13 cellular contexts compared by ENCODE assay signal in genomic region chrX:134431894-134432293, GRCh38. TPM values are rescaled to one million over a fixed set of nuclear protein-coding genes. Genes with fewer than 3 reads are reported as not detected.
A peak's percentile ranks its signal among the peaks of the same experiment; 100 is the strongest.
DNase-seq lines count a peak whose midpoint lies in the region; ATAC-seq, FAIRE-seq and TF ChIP-seq lines count a peak whose summit lies in the region.
"Had no signal": no experiment of that assay in that cellular context is flagged by ENCODE, and none has a peak within 500 bp of the region (broad histone marks: within the 10 kb centered on the region; RNA-seq: fewer than 3 reads in every experiment).

No MANE protein-coding gene starts in this region.

- no peak overlapping the region for H4K91ac ChIP-seq in IMR-90 (ENCODE audit: insufficient read depth, low read depth, low read length)

- H3K79me1 ChIP-seq in IMR-90 (ENCODE audit: low read depth in 1 of 2, low read length in 2 of 2) = no peaks in the 10 kb centered on the region; a peak in 1 of 4 replicates

- H3K27me3 ChIP-seq in IMR-90 (ENCODE audit: control insufficient read depth, insufficient read depth, low read length) (peaks cover 1% of the 10 kb centered on the region; the same call in 1 of the 2 replicates), brain microvascular endothelial cell (replicated peaks) (no peaks in the 10 kb centered on the region), GM23338 (ENCODE audit: insufficient read depth) (no peaks in the 10 kb centered on the region)

- FAIRE-seq in D721Med (lab: Jason Lieb, UNC) = no peak

- CTCF ChIA-PET in IMR-90 (lab: Yijun Ruan, JAX) = interaction anchor here (0.7 to 0.8 kb wide), 2 partner anchors 9 to 420 kb away, joined by 3 to 5 read pairs; no protein-coding TSS in a partner anchor

- H3K4me2 ChIP-seq in IMR-90 (ENCODE audit: low read depth, low read length) (no peak overlapping the region), GM23338 (no peak overlapping the region)

- no peaks in the 10 kb centered on the region for H4K20me1 ChIP-seq in IMR-90 (ENCODE audit: insufficient read depth, low read length)
- H4K20me1 ChIP-seq in GM23338 (replicated peaks; ENCODE audit: insufficient read depth) = no peaks in the 10 kb centered on the region

- peaks cover 14% of the 10 kb centered on the region for H3K4me1 Mint-ChIP-seq in activated T-cell treated with anti-CD3 and anti-CD28 coated beads, Interleukin-2, amount 50 U/mL, for 72 hours (ENCODE audit: low read depth)
- no peaks in the 10 kb centered on the region for H3K4me1 Mint-ChIP-seq in stimulated activated memory B cell treated with anti-CD40 and anti-IgM and Interleukin-4, amounts not matched to agents 10 μg/mL and 1 μg/mL and 100 μg/mL, for 72 hours
- H3K4me1 Mint-ChIP-seq in GM23338 = no peaks in the 10 kb centered on the region

- H3K4me3 Mint-ChIP-seq in activated T-cell treated with anti-CD3 and anti-CD28 coated beads, Interleukin-2, amount 50 U/mL, for 72 hours = peak overlapping the region in 1 of 2 donors; percentile 37
- H3K4me3 Mint-ChIP-seq in stimulated activated memory B cell treated with anti-CD40 and anti-IgM and Interleukin-4, amounts not matched to agents 10 μg/mL and 1 μg/mL and 100 μg/mL, for 72 hours = no peak overlapping the region
- H3K4me3 Mint-ChIP-seq in GM23338 = no peak overlapping the region

- H3K36me3 ChIP-seq in IMR-90 (ENCODE audit: control insufficient read depth, insufficient read depth, low read length) (no peaks in the 10 kb centered on the region), brain microvascular endothelial cell (replicated peaks) (no peaks in the 10 kb centered on the region), GM23338 (ENCODE audit: insufficient read depth) (peaks cover 12% of the 10 kb centered on the region; the same call in 1 of the 2 replicates)

- BruUV-seq in IMR-90 (replicated peaks; lab: Mats Ljungman, UMichigan) = no TSS peak

- H3K9me3 Mint-ChIP-seq in activated T-cell treated with anti-CD3 and anti-CD28 coated beads, Interleukin-2, amount 50 U/mL, for 72 hours = no peaks in the 10 kb centered on the region
- no peaks in the 10 kb centered on the region for H3K9me3 Mint-ChIP-seq in stimulated activated memory B cell treated with anti-CD40 and anti-IgM and Interleukin-4, amounts not matched to agents 10 μg/mL and 1 μg/mL and 100 μg/mL, for 72 hours
- H3K9me3 Mint-ChIP-seq in GM23338 = no peaks in the 10 kb centered on the region

- H3K4me3 ChIP-seq in IMR-90 (ENCODE audit: insufficient read depth, low read depth, low read length) (no peak overlapping the region), brain microvascular endothelial cell (ENCODE audit: low read depth, low read length) (no peak overlapping the region), GM23338 (no peak overlapping the region)

- H2BK15ac ChIP-seq in IMR-90 (ENCODE audit: low read depth, low read length) = no peak overlapping the region

- H2AK5ac ChIP-seq in IMR-90 (ENCODE audit: low read depth, low read length) = no peak overlapping the region

- H3K27me3 Mint-ChIP-seq in activated T-cell treated with anti-CD3 and anti-CD28 coated beads, Interleukin-2, amount 50 U/mL, for 72 hours (ENCODE audit: low read depth) = peaks cover 25% of the 10 kb centered on the region
- H3K27me3 Mint-ChIP-seq in stimulated activated memory B cell treated with anti-CD40 and anti-IgM and Interleukin-4, amounts not matched to agents 10 μg/mL and 1 μg/mL and 100 μg/mL, for 72 hours = no peaks in the 10 kb centered on the region
- no peaks in the 10 kb centered on the region for H3K27me3 Mint-ChIP-seq in GM23338 (ENCODE audit: insufficient read depth, low read depth, poor library complexity)

- no peak overlapping the region for H3K9ac ChIP-seq in IMR-90 (ENCODE audit: low read depth, low read length)

- H3K4ac ChIP-seq in IMR-90 (ENCODE audit: low read depth, low read length) = no peak overlapping the region

- no peak overlapping the region for H2BK5ac ChIP-seq in IMR-90 (ENCODE audit: low read depth, low read length, poor library complexity, severe bottlenecking)

- no peak overlapping the region for H3K14ac ChIP-seq in IMR-90 (replicated peaks; ENCODE audit: low read depth, low read length)

- no peak for TF ChIP-seq RAD21 in IMR-90 (IDR thresholded peaks at IDR 0.05; ENCODE audit: low read length)

- H3K4me1 ChIP-seq in IMR-90 (ENCODE audit: control insufficient read depth, insufficient read depth, low read length) (no peaks in the 10 kb centered on the region), GM23338 (ENCODE audit: insufficient read depth) (no peaks in the 10 kb centered on the region)

- H3K36me3 Mint-ChIP-seq in activated T-cell treated with anti-CD3 and anti-CD28 coated beads, Interleukin-2, amount 50 U/mL, for 72 hours (ENCODE audit: insufficient read depth in 2 of 2) = peaks cover 6 to 12% of the 10 kb centered on the region in 2 donors
- H3K36me3 Mint-ChIP-seq in stimulated activated memory B cell treated with anti-CD40 and anti-IgM and Interleukin-4, amounts not matched to agents 10 μg/mL and 1 μg/mL and 100 μg/mL, for 72 hours = peaks cover 35% of the 10 kb centered on the region
- peaks cover 22% of the 10 kb centered on the region for H3K36me3 Mint-ChIP-seq in GM23338 (ENCODE audit: low read depth)

- H3K56ac ChIP-seq in IMR-90 (ENCODE audit: extremely low read depth, insufficient read depth, low read length) = no peak overlapping the region

- no CpG with 5 or more reads among the region's 2 CpGs for WGBS in IMR-90 (ENCODE audit: extremely low coverage in 2 of 2, insufficient read length in 1 of 2), 2 experiments

- no peak overlapping the region for H3K23ac ChIP-seq in IMR-90 (ENCODE audit: low read depth, low read length)

- no peak overlapping the region for H3K27ac Mint-ChIP-seq in activated T-cell treated with anti-CD3 and anti-CD28 coated beads, Interleukin-2, amount 50 U/mL, for 72 hours
- H3K27ac Mint-ChIP-seq in stimulated activated memory B cell treated with anti-CD40 and anti-IgM and Interleukin-4, amounts not matched to agents 10 μg/mL and 1 μg/mL and 100 μg/mL, for 72 hours = no peak overlapping the region
- no peak overlapping the region for H3K27ac Mint-ChIP-seq in GM23338

- no peak overlapping the region for H2AFZ ChIP-seq in IMR-90 (replicated peaks; ENCODE audit: low read length, poor library complexity)
- no peak overlapping the region for H2AFZ ChIP-seq in GM23338

- H3K9me2 ChIP-seq in GM23338 (ENCODE audit: insufficient read depth) = no peaks in the 10 kb centered on the region

- intact Hi-C loops in IMR-90 (cut with micrococcal nuclease) = no loop called here
- intact Hi-C loops in posterior vena cava (cut with DNase I) = no loop called here

- no peak overlapping the region for H2AK9ac ChIP-seq in IMR-90 (replicated peaks; ENCODE audit: low read depth, low read length, poor library complexity)

- H3K27ac ChIP-seq in IMR-90 (ENCODE audit: insufficient read depth, low read length) (no peak overlapping the region), brain microvascular endothelial cell (no peak overlapping the region), GM23338 (ENCODE audit: low read depth) (no peak overlapping the region)
- H3K27ac ChIP-seq: C4-2B had no signal

- no peak overlapping the region for H2BK20ac ChIP-seq in IMR-90 (ENCODE audit: low read depth, low read length)

- dilution Hi-C loops in IMR-90 (cut with HindIII; ENCODE audit: low sequenced_read_pairs, unreplicated experiment) = no loop called here

- TF ChIP-seq CTCF in IMR-90 (conservative IDR thresholded peaks at IDR 0.05; ENCODE audit: low read depth, low read length) = no peak
- no peak for TF ChIP-seq CTCF in brain microvascular endothelial cell (IDR thresholded peaks at IDR 0.05; ENCODE audit: low read depth, low read length, missing control alignments)
- TF ChIP-seq CTCF in D721Med (IDR thresholded peaks at IDR 0.05; ENCODE audit: insufficient read depth, missing control alignments) = no peak
- no peak for TF ChIP-seq CTCF in GM23338 (conservative IDR thresholded peaks at IDR 0.05; ENCODE audit: low read depth in 2 of 2)

- H3F3A ChIP-seq in GM23338 (replicated peaks; ENCODE audit: low read depth) = no peaks in the 10 kb centered on the region

- no peak for TF ChIP-seq POLR2A in IMR-90 (IDR thresholded peaks at IDR 0.05; ENCODE audit: low read depth, low read length)

- H3K79me2 ChIP-seq in GM23338 (replicated peaks; ENCODE audit: insufficient read depth) = no peaks in the 10 kb centered on the region

- H3K9me1 ChIP-seq in IMR-90 (ENCODE audit: insufficient read depth, low read length) = no peaks in the 10 kb centered on the region

- ATAC-seq in activated T-cell treated with anti-CD3 and anti-CD28 coated beads, Interleukin-2, amount 50 U/mL, for 72 hours (replicated peaks in 1 of 2) = peak; percentile 76 to 84
- ATAC-seq in IMR-90 (ENCODE audit: low read depth) (peak; percentile 51; the same call in 1 of the 2 replicates), GM23338 (no peak)
- peak; percentile 50 for ATAC-seq in stimulated activated memory B cell treated with anti-CD40 and anti-IgM and Interleukin-4, amounts not matched to agents 10 μg/mL and 1 μg/mL and 100 μg/mL, for 72 hours

- no peak overlapping the region for H3K18ac ChIP-seq in IMR-90 (ENCODE audit: low read depth, low read length)

- no peak overlapping the region for H4K8ac ChIP-seq in IMR-90 (ENCODE audit: low read depth in 2 of 2, low read length in 2 of 2)

- H3K9me3 ChIP-seq in IMR-90 (ENCODE audit: control insufficient read depth, insufficient read depth, low read length) = no peaks in the 10 kb centered on the region

- peak in 1 of 2 donors; percentile 2 for DNase-seq in activated T-cell treated with anti-CD3 and anti-CD28 coated beads, Interleukin-2, amount 50 U/mL, for 72 hours
- no peak for DNase-seq in activated T-cell treated with anti-CD3 and anti-CD28 coated beads, Interleukin-2, amount 50 U/mL, for 1 hour
- peak; percentile 66 for DNase-seq in IMR-90
- DNase-seq in brain microvascular endothelial cell = peak; percentile 38
- DNase-seq in posterior vena cava (ENCODE audit: low spot score) = no peak
- no peak for DNase-seq in D721Med (ENCODE audit: insufficient read length, low spot score)
- no peak for DNase-seq in GM23338 (ENCODE audit: low spot score)
- DNase-seq: amygdala; mesendoderm; NCI-H1092; stimulated activated naive CD4-positive, alpha-beta T cell had no signal

- in situ Hi-C loops in IMR-90 (cut with MboI; ENCODE audit: low sequenced_read_pairs) (no loop called here), brain microvascular endothelial cell (cut with HindIII; ENCODE audit: low pct_ligation_motif_present, low sequenced_read_pairs) (no loop called here)

- H4K5ac ChIP-seq in IMR-90 (ENCODE audit: low read depth, low read length) = no peak overlapping the region

- H2BK120ac ChIP-seq in IMR-90 (ENCODE audit: low read depth, low read length) = no peak overlapping the region

- POLR2A ChIA-PET in IMR-90 (lab: Charles Lee; ENCODE audit: unreplicated experiment) = no interaction called here

RNA-seq across cellular contexts. Expression of gene HPRT1, which starts 28.1 kb away (rescaled TPM):
- total RNA-seq in activated T-cell treated with anti-CD3 and anti-CD28 coated beads, Interleukin-2, amount 50 U/mL, for 72 hours = 10 to 100 TPM; 58.5 to 64.3 TPM
- total RNA-seq in IMR-90 (2012; rRNA removed) (7.0 and 15.6 TPM in 2 replicates), posterior vena cava (10 to 100 TPM; 19.1 to 20.8 TPM)
- polyA plus RNA-seq in IMR-90 (2012; rRNA removed) (26.9 and 30.3 TPM in 2 replicates), GM23338 (2016; fragmentation: Nextera tagmentation; extraction: Ambion mirVana) (76.8 and 79.4 TPM in 2 replicates)
- polyA plus RNA-seq in IMR-90 (2012; cell fraction: cytosol; rRNA removed) = 6.1 and 8.6 TPM in 2 replicates
- polyA plus RNA-seq in IMR-90 (2012; cell fraction: nucleus; rRNA removed; ENCODE audit: low replicate concordance) = 2.9 and 7.4 TPM in 2 replicates
- total RNA-seq in GM23338 (2014; rRNA removed; shearing (Covaris generic)) = 27.0 and 53.1 TPM in 2 replicates

RNA-seq across cellular contexts. Expression of gene PHF6, which starts 58.8 kb away (rescaled TPM):
- 10 to 100 TPM; 47.0 to 48.6 TPM for total RNA-seq in activated T-cell treated with anti-CD3 and anti-CD28 coated beads, Interleukin-2, amount 50 U/mL, for 72 hours
- total RNA-seq in IMR-90 (2012; rRNA removed) = 22.0 and 34.4 TPM in 2 replicates
- 5.3 and 8.1 TPM in 2 replicates for polyA plus RNA-seq in IMR-90 (2012; rRNA removed)
- polyA plus RNA-seq in IMR-90 (2012; cell fraction: cytosol; rRNA removed) = 0.66 and 0.77 TPM in 2 replicates
- polyA plus RNA-seq in IMR-90 (2012; cell fraction: nucleus; rRNA removed; ENCODE audit: low replicate concordance) = 0.37 and 5.9 TPM in 2 replicates
- total RNA-seq in posterior vena cava = 10 to 100 TPM; 15.5 to 15.9 TPM
- 55.1 and 56.5 TPM in 2 replicates for total RNA-seq in GM23338 (2014; rRNA removed; shearing (Covaris generic))
- polyA plus RNA-seq in GM23338 (2016; fragmentation: Nextera tagmentation; extraction: Ambion mirVana) = 36.6 and 42.0 TPM in 2 replicates

Comparison
In these comparisons a context has a peak if more than half of its experiments do, and no peak if none do; other contexts are left out.
1. DNase-seq: peak in IMR-90 (single experiment) and brain microvascular endothelial cell (single experiment); none in activated T-cell treated with anti-CD3 and anti-CD28 coated beads, Interleukin-2, amount 50 U/mL, for 1 hour (single experiment), posterior vena cava (single experiment), D721Med (single experiment) and GM23338 (single experiment).